15 cellular contexts compared by ENCODE assay signal in the genomic region with DNA sequence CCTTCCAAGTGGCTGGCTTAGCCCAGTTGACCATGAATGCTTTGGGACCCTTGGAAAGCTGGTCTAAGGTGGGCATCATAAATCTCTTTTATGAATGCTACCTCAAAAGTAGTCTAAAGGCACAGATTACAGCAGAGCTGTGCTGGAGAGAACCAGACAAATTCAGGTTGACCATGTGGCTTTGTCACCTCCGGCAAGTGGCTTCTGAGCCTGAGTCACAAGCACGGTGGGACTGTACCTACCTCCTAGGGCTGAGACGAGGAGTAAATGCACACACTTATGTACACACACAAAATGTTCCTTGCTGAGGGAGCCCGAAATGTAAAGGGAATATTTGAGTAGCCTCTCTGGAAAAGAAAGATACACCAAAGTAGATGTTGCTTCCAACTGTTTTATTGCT.
DNase-seq lines count a peak whose midpoint lies in the region; ATAC-seq and TF ChIP-seq lines count a peak whose summit lies in the region.
"Had no signal": no experiment of that assay in that cellular context is flagged by ENCODE, and none has a peak within 500 bp of the region (broad histone marks: within the 10 kb centered on the region; RNA-seq: fewer than 3 reads in every experiment).

No MANE protein-coding gene starts in this region.

- peak overlapping the region; percentile 98 for H3K27ac ChIP-seq in OCI-LY1 (ENCODE audit: low read depth, low read length, poor library complexity, severe bottlenecking)
- no peak overlapping the region for H3K27ac ChIP-seq in sigmoid colon
- H3K27ac ChIP-seq: coronary artery, esophagus squamous epithelium, SJSA1, testis, VCaP had no signal

- 81 to 82% methylated on average over 4 of the region's 4 CpGs for WGBS in sigmoid colon, 2 donors

- no peaks in the 10 kb centered on the region for H4K20me1 ChIP-seq in OCI-LY1 (ENCODE audit: insufficient read depth, low read length)

- H3K79me2 ChIP-seq in OCI-LY1 (ENCODE audit: insufficient read depth, low read length): no peaks in the 10 kb centered on the region

- H3K9me3 ChIP-seq in OCI-LY1 (ENCODE audit: low read length): no peaks in the 10 kb centered on the region
- H3K9me3 ChIP-seq in sigmoid colon: no peaks in the 10 kb centered on the region
- H3K9me3 ChIP-seq: esophagus squamous epithelium, SJSA1, testis had no signal

- no peaks in the 10 kb centered on the region for H3K27me3 ChIP-seq in OCI-LY1 (ENCODE audit: insufficient read depth, low read length)
- no peaks in the 10 kb centered on the region for H3K27me3 ChIP-seq in sigmoid colon
- H3K27me3 ChIP-seq: esophagus squamous epithelium, SJSA1, testis had no signal

- H3K9me3 Mint-ChIP-seq in activated T-cell treated with anti-CD3 and anti-CD28 coated beads, Interleukin-2, amount 50 U/mL, for 72 hours: no peaks in the 10 kb centered on the region

- intact Hi-C loops in sigmoid colon (cut with DNase I): no loop called here

- peaks cover 77% of the 10 kb centered on the region for H3K4me1 Mint-ChIP-seq in activated T-cell treated with anti-CD3 and anti-CD28 coated beads, Interleukin-2, amount 50 U/mL, for 72 hours (ENCODE audit: low read depth)

- H3K4me1 ChIP-seq in OCI-LY1 (ENCODE audit: insufficient read depth, low read length, severe bottlenecking): peaks cover 98% of the 10 kb centered on the region
- H3K4me1 ChIP-seq in sigmoid colon: peaks cover 0 to 7% (median 0%) of the 10 kb centered on the region in 4 donors
- H3K4me1 ChIP-seq: testis had no signal

- peak overlapping the region; percentile 28; the same call in 1 of the 2 replicates for H3K4me2 ChIP-seq in OCI-LY1 (ENCODE audit: low read length)

- TF ChIP-seq CTCF in OCI-LY1 (IDR thresholded peaks at IDR 0.05; ENCODE audit: low read length) (no peak), sigmoid colon (IDR thresholded peaks at IDR 0.05) (no peak)

- ATAC-seq in activated CD4-positive, CD25-positive, alpha-beta regulatory T cell treated with anti-CD3 and anti-CD28 coated beads, Interleukin-2, amount 50 U/mL, for 24 hours: peak; percentile 81 to 94
- peak; percentile 85 to 89 for ATAC-seq in activated T-cell treated with anti-CD3 and anti-CD28 coated beads, Interleukin-2, amount 50 U/mL, for 72 hours (replicated peaks in 1 of 2)
- ATAC-seq in GM21381 (IDR thresholded peaks at IDR 0.05; ENCODE audit: unreplicated experiment): no peak
- ATAC-seq in left lobe of liver: no peak
- no peak for ATAC-seq in GM19452 (IDR thresholded peaks at IDR 0.05; ENCODE audit: unreplicated experiment)

- H3K9me2 ChIP-seq in OCI-LY1 (ENCODE audit: low read depth, low read length): no peaks in the 10 kb centered on the region

- H3K4me3 Mint-ChIP-seq in activated T-cell treated with anti-CD3 and anti-CD28 coated beads, Interleukin-2, amount 50 U/mL, for 72 hours: peak overlapping the region in 1 of 2 donors; percentile 45

- TF ChIP-seq POLR2A in sigmoid colon (IDR thresholded peaks at IDR 0.05): no peak

- H3K36me3 Mint-ChIP-seq in activated T-cell treated with anti-CD3 and anti-CD28 coated beads, Interleukin-2, amount 50 U/mL, for 72 hours (ENCODE audit: insufficient read depth in 2 of 2): peaks cover 5 to 23% of the 10 kb centered on the region in 2 donors

- TF ChIP-seq EP300 in sigmoid colon (IDR thresholded peaks at IDR 0.05): no peak

- H3K36me3 ChIP-seq in OCI-LY1 (ENCODE audit: insufficient read depth, low read length): peaks cover 31% of the 10 kb centered on the region
- peaks cover 0 to 10% (median 0%) of the 10 kb centered on the region in 4 donors for H3K36me3 ChIP-seq in sigmoid colon
- H3K36me3 ChIP-seq: esophagus squamous epithelium, SJSA1 had no signal

- no peak for DNase-seq in activated CD4-positive, CD25-positive, alpha-beta regulatory T cell (lab: John Stamatoyannopoulos, UW)
- peak; percentile 66 to 79 for DNase-seq in activated T-cell treated with anti-CD3 and anti-CD28 coated beads, Interleukin-2, amount 50 U/mL, for 72 hours
- DNase-seq in sigmoid colon: peak; percentile 22
- DNase-seq in left lobe of liver (ENCODE audit: low spot score): no peak
- DNase-seq: esophagus squamous epithelium, hippocampal formation, NCI-H2107 had no signal

- H3F3A ChIP-seq in OCI-LY1 (ENCODE audit: insufficient read depth, low read length): peaks cover 3% of the 10 kb centered on the region; the same call in 1 of the 2 replicates

- H3K4me3 ChIP-seq in OCI-LY1 (ENCODE audit: low read depth, low read length, poor library complexity, severe bottlenecking) (no peak overlapping the region), sigmoid colon (no peak overlapping the region)
- H3K4me3 ChIP-seq: coronary artery, esophagus squamous epithelium, SJSA1, testis had no signal

- no peak overlapping the region for H3K27ac Mint-ChIP-seq in activated T-cell treated with anti-CD3 and anti-CD28 coated beads, Interleukin-2, amount 50 U/mL, for 72 hours

- H3K9ac ChIP-seq in OCI-LY1 (ENCODE audit: low read length): peak overlapping the region; percentile 47

- no peaks in the 10 kb centered on the region for H3K27me3 Mint-ChIP-seq in activated T-cell treated with anti-CD3 and anti-CD28 coated beads, Interleukin-2, amount 50 U/mL, for 72 hours (ENCODE audit: low read depth)

- H2AFZ ChIP-seq in OCI-LY1 (ENCODE audit: low read length): no peak overlapping the region

Comparison
In these comparisons a context has a peak if more than half of its experiments do, and no peak if none do; other contexts are left out.
1. ATAC-seq: peak in activated CD4-positive, CD25-positive, alpha-beta regulatory T cell treated with anti-CD3 and anti-CD28 coated beads, Interleukin-2, amount 50 U/mL, for 24 hours (2 of 2) and activated T-cell treated with anti-CD3 and anti-CD28 coated beads, Interleukin-2, amount 50 U/mL, for 72 hours (2 of 2); none in GM21381 (single experiment), left lobe of liver (single experiment) and GM19452 (single experiment).
2. DNase-seq: peak in activated T-cell treated with anti-CD3 and anti-CD28 coated beads, Interleukin-2, amount 50 U/mL, for 72 hours (2 of 2) and sigmoid colon (single experiment); none in activated CD4-positive, CD25-positive, alpha-beta regulatory T cell (0 of 4) and left lobe of liver (single experiment).